Comparison of ENCODE assay signal across 16 cellular contexts in genomic region chr15:99718421-99718820, GRCh38. TPM values are rescaled to one million over a fixed set of nuclear protein-coding genes. Genes with fewer than 3 reads are reported as not detected.
DNase-seq lines count a peak whose midpoint lies in the region; ATAC-seq and TF ChIP-seq lines count a peak whose summit lies in the region.
"Had no signal": no experiment of that assay in that cellular context is flagged by ENCODE, and none has a peak within 500 bp of the region (broad histone marks: within the 10 kb centered on the region; RNA-seq: fewer than 3 reads in every experiment).

No MANE protein-coding gene starts in this region.

- H2AFZ ChIP-seq in mesenchymal stem cell (ENCODE audit: low read depth, low read length) = no peak overlapping the region

- peak; percentile 76 to 82 (median 77) for ATAC-seq in psoas muscle
- no peak for ATAC-seq in naive thymus-derived CD8-positive, alpha-beta T cell
- ATAC-seq: T-cell had no signal

- peaks cover 14% of the 10 kb centered on the region; the same call in 1 of the 2 replicates for H3K36me3 ChIP-seq in SJCRH30
- peaks cover 0 to 22% of the 10 kb centered on the region in 2 donors for H3K36me3 ChIP-seq in psoas muscle (ENCODE audit: insufficient read depth in 1 of 2, low read depth in 1 of 2)
- peaks cover 13 to 34% of the 10 kb centered on the region in 2 experiments for H3K36me3 ChIP-seq in mesenchymal stem cell (ENCODE audit: control insufficient read depth in 1 of 2, insufficient read depth in 2 of 2, low read depth in 1 of 2, low read length in 2 of 2)
- peaks cover 51% of the 10 kb centered on the region for H3K36me3 ChIP-seq in MG63

- H2BK5ac ChIP-seq in mesenchymal stem cell (ENCODE audit: low read depth, low read length, poor library complexity, severe bottlenecking) = no peak overlapping the region

- peak; percentile 9 for DNase-seq in NCI-H82 (lab: John Stamatoyannopoulos, UW)
- no peak for DNase-seq in NCI-H82 treated with DMSO at 0.1 percent for 48 hours (lab: John Stamatoyannopoulos, UW; ENCODE audit: unreplicated experiment)
- DNase-seq in SJCRH30 = peak; percentile 47 to 82
- no peak for DNase-seq in psoas muscle
- no peak for DNase-seq in mesenchymal stem cell
- DNase-seq in MG63 = no peak
- DNase-seq in naive thymus-derived CD8-positive, alpha-beta T cell = no peak
- DNase-seq: CD4-positive, alpha-beta memory T cell; DMS79; NCI-H1092; NCI-H1694 treated with DMSO at 0.1 percent for 48 hours; NCI-H510A; T-cell had no signal

- WGBS in psoas muscle, 3 donors = 17 to 28% (median 26%) methylated on average over 4 of the region's 4 CpGs
- 87% methylated on average over 4 of the region's 4 CpGs for WGBS in mesenchymal stem cell

- no peak overlapping the region for H3K4ac ChIP-seq in mesenchymal stem cell (ENCODE audit: low read depth in 1 of 2, low read length in 2 of 2)

- H3K4me2 ChIP-seq in mesenchymal stem cell (ENCODE audit: low read length, poor library complexity, severe bottlenecking) = no peak overlapping the region

- H2BK15ac ChIP-seq in mesenchymal stem cell (ENCODE audit: low read depth, poor library complexity, severe bottlenecking) = no peak overlapping the region

- H3K4me1 Mint-ChIP-seq in naive thymus-derived CD8-positive, alpha-beta T cell = peaks cover 17 to 32% (median 30%) of the 10 kb centered on the region in 4 donors

- no peak overlapping the region for H3K9ac ChIP-seq in mesenchymal stem cell (ENCODE audit: low read length)

- H3K27ac ChIP-seq in SJCRH30 (peak overlapping the region; percentile 74), psoas muscle (peak overlapping the region; percentile 75), mesenchymal stem cell (ENCODE audit: low read length, poor library complexity, severe bottlenecking) (no peak overlapping the region)
- H3K27ac ChIP-seq: RWPE1, SK-N-MC had no signal

- H3K4me1 ChIP-seq in SJCRH30 = peaks cover 32% of the 10 kb centered on the region
- H3K4me1 ChIP-seq in psoas muscle = peaks cover 47% of the 10 kb centered on the region
- H3K4me1 ChIP-seq in mesenchymal stem cell (ENCODE audit: control insufficient read depth, insufficient read depth, low read depth, low read length) = peaks cover 4% of the 10 kb centered on the region

- H3K4me3 ChIP-seq in GM08714 (ENCODE audit: low read length) (peak overlapping the region; percentile 59; the same call in 1 of the 2 replicates), SJCRH30 (no peak overlapping the region), psoas muscle (no peak overlapping the region), mesenchymal stem cell (ENCODE audit: insufficient read depth in 1 of 2, low read depth in 1 of 2, low read length in 2 of 2) (peak overlapping the region in 1 of 2 experiments; percentile 69), MG63 (no peak overlapping the region)
- H3K4me3 ChIP-seq: SK-N-MC had no signal

- intact Hi-C loops in psoas muscle (cut with DNase I) = no loop called here

- no peak overlapping the region for H3K18ac ChIP-seq in mesenchymal stem cell (ENCODE audit: low read depth in 1 of 2, low read length in 2 of 2)

- no peak overlapping the region for H3K23ac ChIP-seq in mesenchymal stem cell (ENCODE audit: low read length in 2 of 2)

- H3K9me3 Mint-ChIP-seq in naive thymus-derived CD8-positive, alpha-beta T cell = no peaks in the 10 kb centered on the region
- H3K9me3 Mint-ChIP-seq: T-cell had no signal

- no peak overlapping the region for H2BK120ac ChIP-seq in mesenchymal stem cell (ENCODE audit: low read depth, low read length)

- no peaks in the 10 kb centered on the region for H3K27me3 Mint-ChIP-seq in naive thymus-derived CD8-positive, alpha-beta T cell
- H3K27me3 Mint-ChIP-seq: CD4-positive, alpha-beta memory T cell; T-cell had no signal

- H3K27me3 ChIP-seq in SJCRH30 = no peaks in the 10 kb centered on the region
- no peaks in the 10 kb centered on the region for H3K27me3 ChIP-seq in psoas muscle (ENCODE audit: insufficient read depth in 3 of 3, low read length in 2 of 3)
- no peaks in the 10 kb centered on the region for H3K27me3 ChIP-seq in mesenchymal stem cell (ENCODE audit: control insufficient read depth in 1 of 2, insufficient read depth in 1 of 2, low read length in 2 of 2)
- no peaks in the 10 kb centered on the region for H3K27me3 ChIP-seq in MG63

- no peak overlapping the region for H4K8ac ChIP-seq in mesenchymal stem cell (ENCODE audit: low read length)

- H3K79me1 ChIP-seq in mesenchymal stem cell (replicated peaks; ENCODE audit: low read length, poor library complexity, severe bottlenecking) = peaks cover 14% of the 10 kb centered on the region

- H2AK5ac ChIP-seq in mesenchymal stem cell (ENCODE audit: low read length, severe bottlenecking) = no peak overlapping the region

- H3K9me3 ChIP-seq in SJCRH30 (replicated peaks) (no peaks in the 10 kb centered on the region), psoas muscle (no peaks in the 10 kb centered on the region), mesenchymal stem cell (ENCODE audit: control insufficient read depth, low read length) (no peaks in the 10 kb centered on the region), MG63 (no peaks in the 10 kb centered on the region)

- H3K27ac Mint-ChIP-seq in naive thymus-derived CD8-positive, alpha-beta T cell = no peak overlapping the region
- H3K27ac Mint-ChIP-seq: T-cell had no signal

- H3K36me3 Mint-ChIP-seq in naive thymus-derived CD8-positive, alpha-beta T cell = peaks cover 0 to 20% (median 3%) of the 10 kb centered on the region in 3 donors

- no peak overlapping the region for H4K91ac ChIP-seq in mesenchymal stem cell (ENCODE audit: low read length)

- no peak for TF ChIP-seq CTCF in psoas muscle (IDR thresholded peaks at IDR 0.05)

- no peak overlapping the region for H2BK12ac ChIP-seq in mesenchymal stem cell (ENCODE audit: low read length in 2 of 2)

- H3K14ac ChIP-seq in mesenchymal stem cell (ENCODE audit: low read length in 2 of 2) = no peak overlapping the region

- no peak overlapping the region for H3K4me3 Mint-ChIP-seq in naive thymus-derived CD8-positive, alpha-beta T cell

- POLR2A ChIA-PET in naive thymus-derived CD8-positive, alpha-beta T cell (lab: Charles Lee) = interaction anchor here (0.5 kb wide), 1 partner anchor 422 kb away, joined by 6 read pairs; no protein-coding TSS in a partner anchor

RNA-seq across cellular contexts. Expression of gene LYSMD4, which starts 14.8 kb away (rescaled TPM):
- total RNA-seq in SJCRH30 (2014; rRNA removed; shearing (Covaris generic)) = 7.5 and 7.7 TPM in 2 replicates
- 1 to 10 TPM; 3.6 to 9.5 (median 7.4) TPM for total RNA-seq in psoas muscle
- 10 to 100 TPM in 1 of 3 donors, 1 to 10 TPM in 2; 5.6 to 13.5 (median 5.8) TPM for polyA plus RNA-seq in psoas muscle
- polyA plus RNA-seq in mesenchymal stem cell (2013, experiment 1 of 2) = 4.6 TPM
- 4.2 TPM for polyA plus RNA-seq in mesenchymal stem cell (2013, experiment 2 of 2)
- total RNA-seq in MG63 (2014; rRNA removed; shearing (Covaris generic); ENCODE audit: low replicate concordance) = 7.0 and 7.6 TPM in 2 replicates
- 10 to 100 TPM; 14.5 to 17.4 TPM for total RNA-seq in naive thymus-derived CD8-positive, alpha-beta T cell
- 1 to 10 TPM; 2.4 to 5.2 (median 3.8) TPM for polyA plus RNA-seq in naive thymus-derived CD8-positive, alpha-beta T cell

Comparison
In these comparisons a context has a peak if more than half of its experiments do, and no peak if none do; other contexts are left out.
1. DNase-seq: peak in NCI-H82 (single experiment) and SJCRH30 (2 of 2); none in NCI-H82 treated with DMSO at 0.1 percent for 48 hours (single experiment), psoas muscle (0 of 2), mesenchymal stem cell (single experiment), MG63 (single experiment) and naive thymus-derived CD8-positive, alpha-beta T cell (0 of 10).
2. ATAC-seq: peak in psoas muscle (4 of 4); none in naive thymus-derived CD8-positive, alpha-beta T cell (0 of 2).